19 cellular contexts compared by ENCODE assay signal in the genomic region with DNA sequence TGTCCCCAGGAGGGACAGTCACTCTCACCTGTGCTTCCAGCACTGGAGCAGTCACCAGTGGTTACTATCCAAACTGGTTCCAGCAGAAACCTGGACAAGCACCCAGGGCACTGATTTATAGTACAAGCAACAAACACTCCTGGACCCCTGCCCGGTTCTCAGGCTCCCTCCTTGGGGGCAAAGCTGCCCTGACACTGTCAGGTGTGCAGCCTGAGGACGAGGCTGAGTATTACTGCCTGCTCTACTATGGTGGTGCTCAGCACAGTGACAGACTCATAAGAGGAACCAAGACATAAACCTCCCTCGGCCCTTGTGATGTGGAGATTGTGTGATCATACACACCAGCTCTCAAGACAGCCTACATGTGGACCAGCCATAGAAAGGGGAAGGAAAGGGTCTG.
A peak's percentile ranks its signal among the peaks of the same experiment; 100 is the strongest.
DNase-seq lines count a peak whose midpoint lies in the region; ATAC-seq, FAIRE-seq and TF ChIP-seq lines count a peak whose summit lies in the region.
"Had no signal": no experiment of that assay in that cellular context is flagged by ENCODE, and none has a peak within 500 bp of the region (broad histone marks: within the 10 kb centered on the region; RNA-seq: fewer than 3 reads in every experiment).

No MANE protein-coding gene starts in this region.

- no TSS peak for BruUV-seq in HepG2 (replicated peaks; lab: Mats Ljungman, UMichigan)

- H3K27me3 ChIP-seq in HepG2 (ENCODE audit: control insufficient read depth in 1 of 2, insufficient read depth in 2 of 2, low read length in 2 of 2) (peaks cover 1 to 9% of the 10 kb centered on the region in 2 experiments; a peak in 3 of 5 replicates), right lobe of liver (no peaks in the 10 kb centered on the region)
- H3K27me3 ChIP-seq: adrenal gland, gastrocnemius medialis had no signal

- H3K27ac Mint-ChIP-seq in activated naive CD4-positive, alpha-beta T cell treated with anti-CD3 and anti-CD28 coated beads, Interleukin-2, amount 10 ng/mL, durations not matched to agents 7 days and 5 days = no peak overlapping the region
- H3K27ac Mint-ChIP-seq: activated CD4-positive, alpha-beta T cell treated with anti-CD3 and anti-CD28 coated beads, Interleukin-2, amount 10 ng/mL, durations not matched to agents 7 days and 5 days; nephron had no signal

- no peak for FAIRE-seq in HepG2 (lab: Jason Lieb, UNC)
- no peak for FAIRE-seq in GM19239 (lab: Jason Lieb, UNC)

- in situ Hi-C loops in HepG2 (cut with HindIII; ENCODE audit: extremely low pct_ligation_motif_present, low pct_unique_long_range_greater_than_20kb) = no loop called here

- 79% methylated on average over 2 of the region's 3 CpGs for WGBS in HepG2 (ENCODE audit: low lambda C conversion rate)
- 63% methylated on average over 1 of the region's 3 CpGs for WGBS in right lobe of liver (ENCODE audit: insufficient coverage, low coverage, low lambda C conversion rate, missing lambda C conversion rate)

- no peak overlapping the region for H3K9ac ChIP-seq in HepG2 (ENCODE audit: insufficient read depth, low read depth, low read length)

- H3K36me3 ChIP-seq in HepG2 (replicated peaks in 1 of 2; ENCODE audit: control insufficient read depth in 1 of 2, insufficient read depth in 2 of 2, low read length in 2 of 2) (no peaks in the 10 kb centered on the region), right lobe of liver (no peaks in the 10 kb centered on the region)
- H3K36me3 ChIP-seq: adrenal gland, gastrocnemius medialis had no signal

- H2AFZ ChIP-seq in HepG2 (ENCODE audit: low read length) = no peak overlapping the region

- intact Hi-C loops in HepG2 (cut with micrococcal nuclease; ENCODE audit: unreplicated experiment) (no loop called here), right lobe of liver (cut with DNase I) (no loop called here)

- no peak for TF ChIP-seq EP300 in HepG2 (IDR thresholded peaks at IDR 0.05; ENCODE audit: low read depth in 2 of 2, low read length in 2 of 2)
- no peak for TF ChIP-seq EP300 in HepG2 (CRISPR knock-in tag; IDR thresholded peaks at IDR 0.05; ENCODE audit: borderline replicate concordance)

- H3K4me2 ChIP-seq in HepG2 (ENCODE audit: low read depth, low read length) = peak overlapping the region; percentile 16; the same call in 1 of the 2 replicates

- H3K36me3 Mint-ChIP-seq in activated naive CD4-positive, alpha-beta T cell treated with anti-CD3 and anti-CD28 coated beads, Interleukin-2, amount 10 ng/mL, durations not matched to agents 7 days and 5 days = no peaks in the 10 kb centered on the region

- no peak overlapping the region for H3K27ac ChIP-seq in HepG2 (ENCODE audit: extremely low read length, insufficient read depth, low read length)
- no peak overlapping the region for H3K27ac ChIP-seq in right lobe of liver
- H3K27ac ChIP-seq: adrenal gland, gastrocnemius medialis had no signal

- peak; percentile 14 for ATAC-seq in HepG2
- ATAC-seq in right lobe of liver = no peak
- ATAC-seq in GM18511 (IDR thresholded peaks at IDR 0.05; ENCODE audit: unreplicated experiment) = no peak
- ATAC-seq: gastrocnemius medialis, HCT116 had no signal

- TF ChIP-seq POLR2A in HepG2 (IDR thresholded peaks at IDR 0.05; ENCODE audit: insufficient read depth in 1 of 2, low read depth in 2 of 2, low read length in 2 of 2) (no peak), right lobe of liver (IDR thresholded peaks at IDR 0.05) (no peak)

- no peaks in the 10 kb centered on the region for H3K79me2 ChIP-seq in HepG2 (ENCODE audit: insufficient read depth, low read length)

- H3K4me3 ChIP-seq in HepG2 (replicated peaks in 1 of 3; ENCODE audit: insufficient read depth in 1 of 3, low read depth in 2 of 3, low read length in 3 of 3) = no peak overlapping the region
- H3K4me3 ChIP-seq in right lobe of liver = no peak overlapping the region
- H3K4me3 ChIP-seq: adrenal gland, gastrocnemius medialis, lung had no signal

- H4K20me1 ChIP-seq in HepG2 (ENCODE audit: insufficient read depth, low read length) = no peaks in the 10 kb centered on the region

- no peaks in the 10 kb centered on the region for H3K9me3 Mint-ChIP-seq in activated naive CD4-positive, alpha-beta T cell treated with anti-CD3 and anti-CD28 coated beads, Interleukin-2, amount 10 ng/mL, durations not matched to agents 7 days and 5 days
- H3K9me3 Mint-ChIP-seq: activated CD4-positive, alpha-beta T cell treated with anti-CD3 and anti-CD28 coated beads, Interleukin-2, amount 10 ng/mL, durations not matched to agents 7 days and 5 days had no signal

- TF ChIP-seq RAD21 in HepG2 (CRISPR knock-in tag; IDR thresholded peaks at IDR 0.05) = no peak

- peaks cover 59% of the 10 kb centered on the region for H3K27me3 Mint-ChIP-seq in activated naive CD4-positive, alpha-beta T cell treated with anti-CD3 and anti-CD28 coated beads, Interleukin-2, amount 10 ng/mL, durations not matched to agents 7 days and 5 days

- H3K9me3 ChIP-seq in HepG2 (ENCODE audit: low read length) (peaks cover 13% of the 10 kb centered on the region), right lobe of liver (no peaks in the 10 kb centered on the region)
- H3K9me3 ChIP-seq: adrenal gland had no signal

- H3K4me3 Mint-ChIP-seq in activated naive CD4-positive, alpha-beta T cell treated with anti-CD3 and anti-CD28 coated beads, Interleukin-2, amount 10 ng/mL, durations not matched to agents 7 days and 5 days = no peak overlapping the region
- H3K4me3 Mint-ChIP-seq: activated CD4-positive, alpha-beta T cell treated with anti-CD3 and anti-CD28 coated beads, Interleukin-2, amount 10 ng/mL, durations not matched to agents 7 days and 5 days; nephron had no signal

- DNase-seq in HepG2 (ENCODE audit: low spot score) (no peak), right lobe of liver (no peak), NOMO-1 treated with DMSO at 0.1 percent for 48 hours (lab: John Stamatoyannopoulos, UW; ENCODE audit: unreplicated experiment) (peak; percentile 40), germinal center (ENCODE audit: low spot score) (peak; percentile 43), GM19239 (ENCODE audit: insufficient read length, low spot score) (no peak), DMS153 (lab: John Stamatoyannopoulos, UW) (no peak)
- DNase-seq in activated naive CD4-positive, alpha-beta T cell treated with anti-CD3 and anti-CD28 coated beads, Interleukin-2, amount 10 ng/mL, durations not matched to agents 7 days and 5 days = no peak
- DNase-seq: activated CD4-positive, alpha-beta T cell treated with anti-CD3 and anti-CD28 coated beads, Interleukin-2, amount 10 ng/mL, durations not matched to agents 7 days and 5 days; activated T-cell treated with anti-CD3 and anti-CD28 coated beads, Interleukin-2, amount 50 U/mL, for 1 hour; adrenal gland; gastrocnemius medialis; NCI-H187 treated with DMSO at 0.1 percent for 48 hours; NCI-H524 treated with DMSO at 0.1 percent for 48 hours; SHP77; T-helper 9 cell had no signal

- POLR2A ChIA-PET in HepG2 (lab: Yijun Ruan, JAX) = no interaction called here

- no peaks in the 10 kb centered on the region for H3K4me1 Mint-ChIP-seq in activated naive CD4-positive, alpha-beta T cell treated with anti-CD3 and anti-CD28 coated beads, Interleukin-2, amount 10 ng/mL, durations not matched to agents 7 days and 5 days
- H3K4me1 Mint-ChIP-seq: activated CD4-positive, alpha-beta T cell treated with anti-CD3 and anti-CD28 coated beads, Interleukin-2, amount 10 ng/mL, durations not matched to agents 7 days and 5 days had no signal

- CTCF ChIA-PET in HepG2 (lab: Yijun Ruan, JAX; ENCODE audit: low intra/inter-chr PET ratio, low total read pairs) = no interaction called here
- CTCF ChIA-PET in activated naive CD4-positive, alpha-beta T cell treated with anti-CD3 and anti-CD28 coated beads, Interleukin-2, amount 10 ng/mL, durations not matched to agents 7 days and 5 days (lab: Charles Lee) = interaction anchor here (1.2 kb wide), 1 partner anchor 27 kb away, joined by 4 read pairs; no protein-coding TSS in a partner anchor

- no peak for TF ChIP-seq CTCF in HepG2 (CRISPR knock-in tag; IDR thresholded peaks at IDR 0.05)
- TF ChIP-seq CTCF in right lobe of liver (IDR thresholded peaks at IDR 0.05) = no peak

- H3K4me1 ChIP-seq in HepG2 (ENCODE audit: insufficient read depth, low read length) (peaks cover 35% of the 10 kb centered on the region), right lobe of liver (no peaks in the 10 kb centered on the region)
- H3K4me1 ChIP-seq: gastrocnemius medialis had no signal

TF ChIP-seq in HepG2, 621 proteins besides CTCF, POLR2A, EP300 and RAD21 (continues in another document):
- TF ChIP-seq ZSCAN9 (CRISPR knock-in tag; IDR thresholded peaks at IDR 0.05; ENCODE audit: borderline replicate concordance) (no peak), HNRNPL (IDR thresholded peaks at IDR 0.05; ENCODE audit: low read depth, low read length) (no peak)
- TF ChIP-seq, protein P1, sequence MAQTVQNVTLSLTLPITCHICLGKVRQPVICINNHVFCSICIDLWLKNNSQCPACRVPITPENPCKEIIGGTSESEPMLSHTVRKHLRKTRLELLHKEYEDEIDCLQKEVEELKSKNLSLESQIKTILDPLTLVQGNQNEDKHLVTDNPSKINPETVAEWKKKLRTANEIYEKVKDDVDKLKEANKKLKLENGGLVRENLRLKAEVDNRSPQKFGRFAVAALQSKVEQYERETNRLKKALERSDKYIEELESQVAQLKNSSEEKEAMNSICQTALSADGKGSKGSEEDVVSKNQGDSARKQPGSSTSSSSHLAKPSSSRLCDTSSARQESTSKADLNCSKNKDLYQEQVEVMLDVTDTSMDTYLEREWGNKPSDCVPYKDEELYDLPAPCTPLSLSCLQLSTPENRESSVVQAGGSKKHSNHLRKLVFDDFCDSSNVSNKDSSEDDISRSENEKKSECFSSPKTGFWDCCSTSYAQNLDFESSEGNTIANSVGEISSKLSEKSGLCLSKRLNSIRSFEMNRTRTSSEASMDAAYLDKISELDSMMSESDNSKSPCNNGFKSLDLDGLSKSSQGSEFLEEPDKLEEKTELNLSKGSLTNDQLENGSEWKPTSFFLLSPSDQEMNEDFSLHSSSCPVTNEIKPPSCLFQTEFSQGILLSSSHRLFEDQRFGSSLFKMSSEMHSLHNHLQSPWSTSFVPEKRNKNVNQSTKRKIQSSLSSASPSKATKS (CRISPR knock-in tag; IDR thresholded peaks at IDR 0.05) = no peak
- TF ChIP-seq, protein P2, sequence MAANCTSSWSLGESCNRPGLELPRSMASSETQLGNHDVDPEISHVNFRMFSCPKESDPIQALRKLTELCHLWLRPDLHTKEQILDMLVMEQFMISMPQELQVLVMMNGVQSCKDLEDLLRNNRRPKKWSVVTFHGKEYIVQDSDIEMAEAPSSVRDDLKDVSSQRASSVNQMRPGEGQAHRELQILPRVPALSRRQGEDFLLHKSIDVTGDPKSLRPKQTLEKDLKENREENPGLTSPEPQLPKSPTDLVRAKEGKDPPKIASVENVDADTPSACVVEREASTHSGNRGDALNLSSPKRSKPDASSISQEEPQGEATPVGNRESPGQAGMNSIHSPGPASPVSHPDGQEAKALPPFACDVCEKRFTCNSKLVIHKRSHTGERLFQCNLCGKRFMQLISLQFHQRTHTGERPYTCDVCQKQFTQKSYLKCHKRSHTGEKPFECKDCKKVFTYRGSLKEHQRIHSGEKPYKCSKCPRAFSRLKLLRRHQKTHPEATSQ (CRISPR knock-in tag; IDR thresholded peaks at IDR 0.05; ENCODE audit: borderline replicate concordance) = no peak

Comparison
In these comparisons a context has a peak if more than half of its experiments do, and no peak if none do; other contexts are left out.
1. DNase-seq: peak in NOMO-1 treated with DMSO at 0.1 percent for 48 hours (single experiment) and germinal center (single experiment); none in HepG2 (single experiment), right lobe of liver (0 of 3), GM19239 (single experiment), DMS153 (single experiment) and activated naive CD4-positive, alpha-beta T cell treated with anti-CD3 and anti-CD28 coated beads, Interleukin-2, amount 10 ng/mL, durations not matched to agents 7 days and 5 days (single experiment).